1 cellular context compared by ENCODE assay signal in the genomic region with DNA sequence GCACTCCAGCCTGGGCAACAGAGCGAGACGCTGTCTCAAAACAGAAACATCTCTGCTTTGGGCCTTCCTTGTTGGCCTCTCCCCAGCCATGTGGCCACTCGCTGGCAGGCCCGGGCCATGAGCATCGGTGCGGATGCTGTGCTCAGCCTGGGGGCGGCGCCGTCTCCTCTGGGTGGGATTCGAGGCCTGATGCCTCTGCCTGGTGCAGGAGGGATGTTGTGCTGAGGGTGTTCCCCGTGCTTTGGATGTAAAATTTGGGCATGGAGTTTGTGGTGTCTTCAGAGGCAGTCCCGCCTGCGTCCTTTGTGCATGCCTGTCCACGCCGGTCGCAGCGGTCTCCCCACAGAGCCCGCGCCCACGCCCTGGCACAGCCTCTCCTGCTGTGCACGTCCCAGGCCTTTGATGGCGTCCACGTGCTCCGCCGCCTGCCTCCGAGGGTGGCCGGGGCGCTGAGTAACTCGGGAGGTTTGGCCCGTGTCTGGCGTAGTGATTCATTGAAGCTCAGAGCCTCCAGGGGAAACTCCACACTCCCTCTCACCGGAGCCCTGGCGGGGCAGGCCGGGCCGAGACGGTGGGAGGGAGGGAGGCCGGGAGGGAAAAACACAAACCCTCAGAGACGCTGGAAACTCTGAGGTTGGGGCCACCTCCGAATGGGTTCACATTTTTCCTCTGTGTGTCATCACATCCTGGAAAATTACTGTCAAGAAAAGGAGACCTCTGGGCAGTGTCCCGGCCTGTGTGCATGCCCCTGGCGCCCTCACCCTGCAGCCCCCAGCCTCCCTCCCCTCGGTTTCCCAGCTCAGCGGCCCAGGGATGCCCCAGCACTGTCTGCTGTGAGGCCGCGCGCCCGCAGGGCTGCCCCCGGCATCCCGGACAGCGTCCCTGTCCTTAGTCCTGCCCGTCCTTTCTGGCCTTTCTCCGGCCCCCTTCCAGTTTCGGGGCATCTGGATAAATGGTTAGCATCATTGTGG.
TF ChIP-seq lines count a peak whose summit lies in the region.

No MANE protein-coding gene starts in this region.

TF ChIP-seq in HepG2, 621 proteins besides CTCF, POLR2A, EP300 and RAD21 (continued from another document and continues in another):
- TF ChIP-seq, protein P1, sequence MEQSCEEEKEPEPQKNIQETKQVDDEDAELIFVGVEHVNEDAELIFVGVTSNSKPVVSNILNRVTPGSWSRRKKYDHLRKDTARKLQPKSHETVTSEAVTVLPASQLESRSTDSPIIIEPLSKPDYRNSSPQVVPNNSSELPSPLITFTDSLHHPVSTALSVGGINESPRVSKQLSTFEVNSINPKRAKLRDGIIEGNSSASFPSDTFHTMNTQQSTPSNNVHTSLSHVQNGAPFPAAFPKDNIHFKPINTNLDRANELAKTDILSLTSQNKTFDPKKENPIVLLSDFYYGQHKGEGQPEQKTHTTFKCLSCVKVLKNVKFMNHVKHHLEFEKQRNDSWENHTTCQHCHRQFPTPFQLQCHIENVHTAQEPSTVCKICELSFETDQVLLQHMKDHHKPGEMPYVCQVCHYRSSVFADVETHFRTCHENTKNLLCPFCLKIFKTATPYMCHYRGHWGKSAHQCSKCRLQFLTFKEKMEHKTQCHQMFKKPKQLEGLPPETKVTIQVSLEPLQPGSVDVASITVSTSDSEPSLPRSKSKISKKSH (CRISPR knock-in tag; IDR thresholded peaks at IDR 0.05; ENCODE audit: borderline replicate concordance): peak; percentile 70; the same call in 1 of the 2 replicates
- TF ChIP-seq ZNF75D (CRISPR knock-in tag; IDR thresholded peaks at IDR 0.05; ENCODE audit: borderline replicate concordance): 0 out of 2 replicates have a peak, but pooled peaks have one; percentile 28
- TF ChIP-seq TBX2 (CRISPR knock-in tag; IDR thresholded peaks at IDR 0.05; ENCODE audit: borderline replicate concordance): peak; percentile 89
- TF ChIP-seq, protein P2, sequence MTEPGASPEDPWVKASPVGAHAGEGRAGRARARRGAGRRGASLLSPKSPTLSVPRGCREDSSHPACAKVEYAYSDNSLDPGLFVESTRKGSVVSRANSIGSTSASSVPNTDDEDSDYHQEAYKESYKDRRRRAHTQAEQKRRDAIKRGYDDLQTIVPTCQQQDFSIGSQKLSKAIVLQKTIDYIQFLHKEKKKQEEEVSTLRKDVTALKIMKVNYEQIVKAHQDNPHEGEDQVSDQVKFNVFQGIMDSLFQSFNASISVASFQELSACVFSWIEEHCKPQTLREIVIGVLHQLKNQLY (CRISPR knock-in tag; IDR thresholded peaks at IDR 0.05): peak; percentile 96
- peak; percentile 74 for TF ChIP-seq HNRNPK (IDR thresholded peaks at IDR 0.05; ENCODE audit: low read depth, low read length, poor library complexity, severe bottlenecking)
- 0 out of 2 replicates have a peak, but pooled peaks have one; percentile 51 for TF ChIP-seq ZNF263 (CRISPR knock-in tag; IDR thresholded peaks at IDR 0.05)
- TF ChIP-seq TBL1XR1 (IDR thresholded peaks at IDR 0.05; ENCODE audit: borderline replicate concordance, low read length, partially characterized antibody): no peak
- TF ChIP-seq ZNF276 (CRISPR knock-in tag; IDR thresholded peaks at IDR 0.05; ENCODE audit: low read depth): 0 out of 2 replicates have a peak, but pooled peaks have one; percentile 26
- TF ChIP-seq MED1 (CRISPR knock-in tag; IDR thresholded peaks at IDR 0.05): peak; percentile 92
- TF ChIP-seq FOSL2 (CRISPR knock-in tag; IDR thresholded peaks at IDR 0.05): peak; percentile 96
- peak; percentile 91 for TF ChIP-seq GATAD2A (CRISPR knock-in tag; IDR thresholded peaks at IDR 0.05)
- peak; percentile 93; the same call in 1 of the 2 replicates for TF ChIP-seq AKAP8 (CRISPR knock-in tag; IDR thresholded peaks at IDR 0.05)
- TF ChIP-seq ZSCAN20 (CRISPR knock-in tag; IDR thresholded peaks at IDR 0.05; ENCODE audit: borderline replicate concordance): peak; percentile 80; the same call in 1 of the 2 replicates
- TF ChIP-seq CBFB (CRISPR knock-in tag; IDR thresholded peaks at IDR 0.05): peak; percentile 26; the same call in 1 of the 2 replicates
- peak; percentile 55; the same call in 1 of the 2 replicates for TF ChIP-seq ZBED4 (CRISPR knock-in tag; IDR thresholded peaks at IDR 0.05; ENCODE audit: borderline replicate concordance)
- TF ChIP-seq, protein P3, sequence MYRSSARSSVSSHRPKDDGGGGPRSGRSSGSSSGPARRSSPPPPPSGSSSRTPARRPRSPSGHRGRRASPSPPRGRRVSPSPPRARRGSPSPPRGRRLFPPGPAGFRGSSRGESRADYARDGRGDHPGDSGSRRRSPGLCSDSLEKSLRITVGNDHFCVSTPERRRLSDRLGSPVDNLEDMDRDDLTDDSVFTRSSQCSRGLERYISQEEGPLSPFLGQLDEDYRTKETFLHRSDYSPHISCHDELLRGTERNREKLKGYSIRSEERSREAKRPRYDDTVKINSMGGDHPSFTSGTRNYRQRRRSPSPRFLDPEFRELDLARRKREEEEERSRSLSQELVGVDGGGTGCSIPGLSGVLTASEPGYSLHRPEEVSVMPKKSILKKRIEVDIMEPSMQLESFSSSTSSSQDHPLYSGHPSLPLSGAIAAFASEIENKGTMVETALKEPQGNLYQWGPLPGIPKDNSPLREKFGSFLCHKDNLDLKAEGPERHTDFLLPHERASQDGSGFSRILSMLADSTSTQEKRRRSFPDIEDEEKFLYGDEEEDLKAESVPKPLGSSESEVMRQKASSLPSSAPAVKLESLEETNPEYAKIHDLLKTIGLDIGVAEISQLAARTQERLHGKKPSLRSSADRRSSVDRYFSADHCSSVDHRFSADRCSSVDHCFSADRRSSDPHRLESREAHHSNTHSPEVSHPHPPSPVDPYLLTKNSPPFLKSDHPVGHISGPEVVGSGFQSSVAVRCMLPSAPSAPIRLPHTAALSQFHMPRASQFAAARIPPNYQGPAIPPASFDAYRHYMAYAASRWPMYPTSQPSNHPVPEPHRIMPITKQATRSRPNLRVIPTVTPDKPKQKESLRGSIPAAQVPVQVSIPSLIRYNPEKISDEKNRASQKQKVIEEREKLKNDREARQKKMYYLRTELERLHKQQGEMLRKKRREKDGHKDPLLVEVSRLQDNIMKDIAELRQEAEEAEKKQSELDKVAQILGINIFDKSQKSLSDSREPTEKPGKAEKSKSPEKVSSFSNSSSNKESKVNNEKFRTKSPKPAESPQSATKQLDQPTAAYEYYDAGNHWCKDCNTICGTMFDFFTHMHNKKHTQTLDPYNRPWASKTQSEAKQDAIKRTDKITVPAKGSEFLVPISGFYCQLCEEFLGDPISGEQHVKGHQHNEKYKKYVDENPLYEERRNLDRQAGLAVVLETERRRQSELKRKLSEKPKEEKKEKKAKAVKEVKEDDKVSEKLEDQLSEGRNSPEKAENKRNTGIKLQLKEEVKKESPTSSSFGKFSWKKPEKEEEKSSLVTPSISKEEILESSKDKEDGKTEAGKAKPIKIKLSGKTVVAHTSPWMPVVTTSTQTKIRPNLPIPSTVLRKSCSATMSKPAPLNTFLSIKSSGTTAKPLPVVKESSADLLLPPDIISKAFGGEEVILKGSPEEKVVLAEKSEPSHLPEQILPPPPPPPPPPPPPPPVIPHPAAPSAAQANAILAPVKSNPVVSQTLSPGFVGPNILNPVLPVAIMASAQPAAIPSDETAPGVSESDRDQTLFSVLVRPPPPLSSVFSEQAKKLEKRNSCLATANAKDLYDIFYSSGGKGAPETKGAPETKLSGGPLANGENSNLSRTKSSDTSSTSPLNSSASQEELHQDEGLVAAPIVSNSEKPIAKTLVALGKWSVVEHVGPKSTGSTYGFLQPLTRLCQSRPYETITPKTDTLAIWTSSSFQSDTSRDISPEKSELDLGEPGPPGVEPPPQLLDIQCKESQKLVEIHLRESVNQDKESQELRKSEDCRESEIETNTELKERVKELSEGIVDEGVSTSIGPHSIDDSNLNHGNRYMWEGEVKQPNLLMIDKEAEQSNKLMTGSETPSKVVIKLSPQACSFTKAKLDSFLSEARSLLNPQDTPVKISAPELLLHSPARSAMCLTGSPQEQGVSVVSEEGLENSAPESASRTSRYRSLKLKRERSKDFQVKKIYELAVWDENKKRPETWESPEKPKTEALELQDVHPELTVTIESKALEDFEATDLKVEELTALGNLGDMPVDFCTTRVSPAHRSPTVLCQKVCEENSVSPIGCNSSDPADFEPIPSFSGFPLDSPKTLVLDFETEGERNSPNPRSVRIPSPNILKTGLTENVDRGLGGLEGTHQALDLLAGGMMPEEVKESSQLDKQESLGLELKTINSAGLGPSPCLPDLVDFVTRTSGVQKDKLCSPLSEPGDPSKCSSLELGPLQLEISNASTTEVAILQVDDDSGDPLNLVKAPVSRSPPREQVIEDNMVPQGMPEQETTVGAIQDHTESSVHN (CRISPR knock-in tag; IDR thresholded peaks at IDR 0.05): peak; percentile 68; the same call in 1 of the 2 replicates
- TF ChIP-seq NAIF1 (CRISPR knock-in tag; IDR thresholded peaks at IDR 0.05; ENCODE audit: borderline replicate concordance): peak; percentile 60; the same call in 1 of the 2 replicates
- no peak; the same call in 1 of the 2 replicates for TF ChIP-seq SOX13 (IDR thresholded peaks at IDR 0.05)
- TF ChIP-seq SOX13 (CRISPR knock-in tag; conservative IDR thresholded peaks at IDR 0.05 in 1 of 2, IDR thresholded peaks at IDR 0.05 in 1 of 2): peak in 1 of 2 experiments; percentile 63; a peak in 2 of 4 replicates
- TF ChIP-seq ZNF431 (CRISPR knock-in tag; IDR thresholded peaks at IDR 0.05; ENCODE audit: borderline replicate concordance, low read depth): peak; percentile 80; the same call in 1 of the 2 replicates
- 0 out of 2 replicates have a peak, but pooled peaks have one; percentile 70 for TF ChIP-seq FLYWCH1 (CRISPR knock-in tag; IDR thresholded peaks at IDR 0.05)
- peak; percentile 95; the same call in 1 of the 2 replicates for TF ChIP-seq DNMT3B (CRISPR knock-in tag; conservative IDR thresholded peaks at IDR 0.05)
- peak; percentile 62; the same call in 1 of the 2 replicates for TF ChIP-seq ZNF143 (CRISPR knock-in tag; IDR thresholded peaks at IDR 0.05)
- TF ChIP-seq JUN (CRISPR knock-in tag; IDR thresholded peaks at IDR 0.05): peak; percentile 23
- TF ChIP-seq KLF11 (CRISPR knock-in tag; IDR thresholded peaks at IDR 0.05): no peak
- peak; percentile 45; the same call in 1 of the 2 replicates for TF ChIP-seq SP5 (CRISPR knock-in tag; IDR thresholded peaks at IDR 0.05; ENCODE audit: borderline replicate concordance, low read depth)
- TF ChIP-seq ELF1 (CRISPR knock-in tag; IDR thresholded peaks at IDR 0.05): peak; percentile 48
- TF ChIP-seq NFIB (CRISPR knock-in tag; IDR thresholded peaks at IDR 0.05; ENCODE audit: borderline replicate concordance): no peak
- TF ChIP-seq ZNF350 (CRISPR knock-in tag; IDR thresholded peaks at IDR 0.05; ENCODE audit: borderline replicate concordance, low read depth): peak; percentile 93; the same call in 1 of the 2 replicates
- 0 out of 2 replicates have a peak, but pooled peaks have one; percentile 21 for TF ChIP-seq ZNF619 (CRISPR knock-in tag; IDR thresholded peaks at IDR 0.05)
- TF ChIP-seq RBM22 (optimal IDR thresholded peaks at IDR 0.05; ENCODE audit: low read length): peak; percentile 63
